In genomic region chr14:63650336-63650952, GRCh38 we compare ENCODE assay signal across 9 cellular contexts. TPM values are rescaled to one million over a fixed set of nuclear protein-coding genes. Genes with fewer than 3 reads are reported as not detected.
DNase-seq lines count a peak whose midpoint lies in the region; ATAC-seq lines count a peak whose summit lies in the region.
"Had no signal": no experiment of that assay in that cellular context is flagged by ENCODE, and none has a peak within 500 bp of the region (broad histone marks: within the 10 kb centered on the region; RNA-seq: fewer than 3 reads in every experiment).

No MANE protein-coding gene starts in this region.

- ATAC-seq in GM19463 (IDR thresholded peaks at IDR 0.05; ENCODE audit: unreplicated experiment) (peak; percentile 76), left lobe of liver (no peak)

- DNase-seq in activated CD4-positive, CD25-positive, alpha-beta regulatory T cell treated with anti-CD3 and anti-CD28 coated beads, Interleukin-2, amount 50 U/mL, for 16 hours (ENCODE audit: low read depth, low spot score), result peak; percentile 34
- peak; percentile 64 for DNase-seq in central memory CD4-positive, alpha-beta T cell
- DNase-seq in stimulated activated CD4-positive, alpha-beta T cell treated with anti-CD3 and anti-CD28 coated beads, TNF-alpha, amount 100 ng/mL, for 24 hours (ENCODE audit: low read depth in 3 of 3), result peak in 2 of 3 experiments; percentile 13 to 15
- DNase-seq in NCI-H69 (lab: John Stamatoyannopoulos, UW) (no peak), left lobe of liver (ENCODE audit: low spot score) (no peak), NCI-H1417 treated with DMSO at 0.1 percent for 48 hours (lab: John Stamatoyannopoulos, UW) (no peak), DMS 273 treated with DMSO at 0.1 percent for 48 hours (lab: John Stamatoyannopoulos, UW) (no peak)
- DNase-seq: kidney glomerular epithelial cell had no signal

RNA-seq across cellular contexts. Expression of gene WDR89, which starts 8.8 kb away (rescaled TPM):
- total RNA-seq in left lobe of liver, result 6.1 TPM

Comparison
In these comparisons a context has a peak if more than half of its experiments do, and no peak if none do; other contexts are left out.
1. DNase-seq: peak in activated CD4-positive, CD25-positive, alpha-beta regulatory T cell treated with anti-CD3 and anti-CD28 coated beads, Interleukin-2, amount 50 U/mL, for 16 hours (single experiment), central memory CD4-positive, alpha-beta T cell (single experiment) and stimulated activated CD4-positive, alpha-beta T cell treated with anti-CD3 and anti-CD28 coated beads, TNF-alpha, amount 100 ng/mL, for 24 hours (2 of 3); none in NCI-H69 (single experiment), left lobe of liver (single experiment), NCI-H1417 treated with DMSO at 0.1 percent for 48 hours (single experiment) and DMS 273 treated with DMSO at 0.1 percent for 48 hours (single experiment).